1 cellular context compared by ENCODE assay signal in genomic region chr15:81091889-81092558, GRCh38.
TF ChIP-seq lines count a peak whose summit lies in the region.

No MANE protein-coding gene starts in this region.

TF ChIP-seq in K562, 482 proteins besides CTCF, POLR2A, EP300 and RAD21 (continued from another document):
- TF ChIP-seq UBTF (IDR thresholded peaks at IDR 0.05; ENCODE audit: borderline replicate concordance in 1 of 2, low read depth in 2 of 2, low read length in 2 of 2) (peak; percentile 61 to 63; a peak in 2 of 4 replicates), KDM4B (IDR thresholded peaks at IDR 0.05; ENCODE audit: borderline replicate concordance in 2 of 2, low read depth in 1 of 2) (no peak), NKRF (IDR thresholded peaks at IDR 0.05; ENCODE audit: borderline replicate concordance) (peak; percentile 37; the same call in 1 of the 2 replicates), ZNF263 (CRISPR knock-in tag; IDR thresholded peaks at IDR 0.05; ENCODE audit: borderline replicate concordance) (no peak)
